In the genomic region with DNA sequence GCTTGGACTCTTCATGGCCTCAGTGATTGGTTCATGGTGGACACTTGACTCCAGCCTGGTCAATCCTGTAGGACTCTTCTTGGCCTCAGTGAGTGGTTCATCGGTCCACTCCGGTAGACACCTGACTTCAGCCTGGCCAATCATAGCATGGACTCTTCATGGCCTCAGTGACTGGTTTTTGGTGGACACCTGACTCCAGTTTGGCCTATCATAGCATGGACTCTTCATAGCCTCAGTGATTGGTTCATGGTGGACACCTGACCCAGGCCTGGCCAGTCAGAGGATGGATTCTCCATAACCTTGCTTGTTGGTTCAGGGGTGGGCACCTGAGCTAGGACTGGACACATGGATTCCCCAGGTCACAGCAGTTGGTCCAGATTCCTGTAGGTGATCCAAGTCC, we compare ENCODE assay signal across 2 cellular contexts.
TF ChIP-seq lines count a peak whose summit lies in the region.

No MANE protein-coding gene starts in this region.

TF ChIP-seq in IMR-90, 13 proteins besides CTCF, POLR2A, EP300 and RAD21:
- TF ChIP-seq USF2 (IDR thresholded peaks at IDR 0.05; ENCODE audit: low read depth, low read length) (peak; percentile 36; the same call in 1 of the 2 replicates), MXI1 (IDR thresholded peaks at IDR 0.05; ENCODE audit: borderline replicate concordance, low read depth, low read length) (no peak)

TF ChIP-seq in K562, 482 proteins besides CTCF, POLR2A, EP300 and RAD21:
- TF ChIP-seq USF2 (CRISPR knock-in tag; IDR thresholded peaks at IDR 0.05): peak; percentile 63
- TF ChIP-seq FOS (IDR thresholded peaks at IDR 0.05; ENCODE audit: extremely low read depth, insufficient read length): no peak
- TF ChIP-seq NFYB (IDR thresholded peaks at IDR 0.05; ENCODE audit: extremely low read depth, insufficient read length): peak; percentile 12
- no peak for TF ChIP-seq STAT5A (IDR thresholded peaks at IDR 0.05; ENCODE audit: borderline replicate concordance, low read length)
- TF ChIP-seq RAD51 (IDR thresholded peaks at IDR 0.05; ENCODE audit: borderline replicate concordance, low read depth): peak; percentile 75
- TF ChIP-seq, protein P1, sequence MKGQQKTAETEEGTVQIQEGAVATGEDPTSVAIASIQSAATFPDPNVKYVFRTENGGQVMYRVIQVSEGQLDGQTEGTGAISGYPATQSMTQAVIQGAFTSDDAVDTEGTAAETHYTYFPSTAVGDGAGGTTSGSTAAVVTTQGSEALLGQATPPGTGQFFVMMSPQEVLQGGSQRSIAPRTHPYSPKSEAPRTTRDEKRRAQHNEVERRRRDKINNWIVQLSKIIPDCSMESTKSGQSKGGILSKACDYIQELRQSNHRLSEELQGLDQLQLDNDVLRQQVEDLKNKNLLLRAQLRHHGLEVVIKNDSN (CRISPR knock-in tag; IDR thresholded peaks at IDR 0.05): peak; percentile 82
- TF ChIP-seq LEF1 (IDR thresholded peaks at IDR 0.05): no peak
- no peak for TF ChIP-seq MTA3 (IDR thresholded peaks at IDR 0.05; ENCODE audit: borderline replicate concordance)
- TF ChIP-seq KDM4B (IDR thresholded peaks at IDR 0.05; ENCODE audit: borderline replicate concordance in 2 of 2, low read depth in 1 of 2): no peak
- no peak for TF ChIP-seq U2AF1 (optimal IDR thresholded peaks at IDR 0.05; ENCODE audit: low read depth, low read length)
TF ChIP-seq in K562: peak in this region for 4.
